Comparison of ENCODE assay signal across 5 cellular contexts in genomic region chr1:26847826-26848225, GRCh38. TPM values are rescaled to one million over a fixed set of nuclear protein-coding genes. Genes with fewer than 3 reads are reported as not detected.
"Had no signal": no experiment of that assay in that cellular context is flagged by ENCODE, and none has a peak within 500 bp of the region (broad histone marks: within the 10 kb centered on the region; RNA-seq: fewer than 3 reads in every experiment).

No MANE protein-coding gene starts in this region.

RNA-seq across cellular contexts. Expression of gene SFN, which starts 15.1 kb away (rescaled TPM):
- total RNA-seq: cardiac septum, chondrocyte, skeletal muscle tissue, subcutaneous adipose tissue had no signal
- polyA plus RNA-seq: naive thymus-derived CD4-positive, alpha-beta T cell had no signal
